ENCODE assay signal across 28 cellular contexts in the genomic region with DNA sequence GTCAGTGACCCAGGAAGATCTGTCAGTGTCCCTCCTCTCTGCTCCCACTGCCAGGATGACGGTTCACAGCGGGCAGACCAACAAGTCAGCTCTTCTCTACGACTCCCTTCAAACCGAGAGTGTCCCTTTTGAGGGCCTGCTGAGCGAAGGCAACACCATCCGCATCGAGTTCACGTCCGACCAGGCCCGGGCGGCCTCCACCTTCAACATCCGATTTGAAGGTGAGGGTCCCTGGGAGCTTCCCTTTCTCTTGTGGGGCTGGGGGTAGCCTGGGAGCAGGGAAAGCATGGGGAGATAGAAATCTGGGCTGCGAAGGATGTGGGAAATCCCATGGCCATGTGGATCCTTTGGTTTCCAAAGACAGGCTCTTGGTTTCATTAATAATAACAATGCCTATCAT.
"Had no signal": no experiment of that assay in that cellular context is flagged by ENCODE, and none has a peak within 500 bp of the region (broad histone marks: within the 10 kb centered on the region; RNA-seq: fewer than 3 reads in every experiment).

No MANE protein-coding gene starts in this region.

- DNase-seq: colonic mucosa; cortex of kidney; dermis blood vessel endothelial cell; dorsolateral prefrontal cortex; effector CD4-positive, alpha-beta T cell; effector CD8-positive, alpha-beta T cell; effector memory CD4-positive, alpha-beta T cell; effector memory CD8-positive, alpha-beta T cell; endodermal cell; erythroblast; esophagus squamous epithelium; foreskin fibroblast; foreskin keratinocyte; foreskin melanocyte; gastrocnemius medialis; glutamatergic neuron; head of caudate nucleus; heart left ventricle; heart right ventricle had no signal

- H3K4me1 ChIP-seq: colonic mucosa, esophagus muscularis mucosa, esophagus squamous epithelium, gastrocnemius medialis, gastroesophageal sphincter, heart left ventricle, heart right ventricle had no signal

- ATAC-seq: effector memory CD8-positive, alpha-beta T cell; esophagus mucosa; foreskin keratinocyte; gastrocnemius medialis; gastroesophageal sphincter; heart left ventricle; heart right ventricle had no signal

- H3K36me3 ChIP-seq: colonic mucosa, esophagus muscularis mucosa, esophagus squamous epithelium, gastrocnemius medialis, gastroesophageal sphincter, heart left ventricle, heart right ventricle had no signal

- FAIRE-seq: colon, endometrium, endothelial cell of umbilical vein, frontal cortex had no signal

- H3K27ac ChIP-seq: colonic mucosa, coronary artery, dorsolateral prefrontal cortex, epithelial cell of prostate, esophagus muscularis mucosa, esophagus squamous epithelium, foreskin keratinocyte, gastrocnemius medialis, gastroesophageal sphincter, heart left ventricle, heart right ventricle had no signal

- H3K9me3 ChIP-seq: colonic mucosa, esophagus muscularis mucosa, esophagus squamous epithelium, gastrocnemius medialis, gastroesophageal sphincter, heart left ventricle had no signal

- H3K27me3 ChIP-seq: colonic mucosa had no signal

- H3K4me3 ChIP-seq: colonic mucosa, coronary artery, dorsolateral prefrontal cortex, esophagus muscularis mucosa, esophagus squamous epithelium, gastrocnemius medialis, gastroesophageal sphincter, heart left ventricle, heart right ventricle had no signal
